1 cellular context compared by ENCODE assay signal in genomic region chr3:12588674-12589054, GRCh38.
A peak's percentile ranks its signal among the peaks of the same experiment; 100 is the strongest.
TF ChIP-seq lines count a peak whose summit lies in the region.

No MANE protein-coding gene starts in this region.

TF ChIP-seq in IMR-90, 13 proteins besides CTCF, POLR2A, EP300 and RAD21:
- peak; percentile 36; the same call in 1 of the 2 replicates for TF ChIP-seq CEBPB (IDR thresholded peaks at IDR 0.05; ENCODE audit: low read depth, low read length)
- TF ChIP-seq USF2 (IDR thresholded peaks at IDR 0.05; ENCODE audit: low read depth, low read length): no peak
- TF ChIP-seq MAFK (IDR thresholded peaks at IDR 0.05; ENCODE audit: low read depth, low read length): no peak
- no peak for TF ChIP-seq ELK1 (IDR thresholded peaks at IDR 0.05; ENCODE audit: borderline replicate concordance, low read depth, low read length)
- no peak for TF ChIP-seq RCOR1 (IDR thresholded peaks at IDR 0.05; ENCODE audit: insufficient replicate concordance, low read length)
- no peak for TF ChIP-seq MXI1 (IDR thresholded peaks at IDR 0.05; ENCODE audit: borderline replicate concordance, low read depth, low read length)
